Comparison of ENCODE assay signal across 8 cellular contexts in genomic region chr20:32285621-32286334, GRCh38. TPM values are rescaled to one million over a fixed set of nuclear protein-coding genes. Genes with fewer than 3 reads are reported as not detected.
A peak's percentile ranks its signal among the peaks of the same experiment; 100 is the strongest.
DNase-seq lines count a peak whose midpoint lies in the region; ATAC-seq, FAIRE-seq and TF ChIP-seq lines count a peak whose summit lies in the region.

No MANE protein-coding gene starts in this region.

- H3K9ac ChIP-seq in muscle layer of colon (ENCODE audit: low read length), result no peak overlapping the region

- H3K27ac ChIP-seq in adipose tissue (ENCODE audit: low read depth, low read length) (peak overlapping the region; percentile 6), muscle layer of colon (ENCODE audit: low read depth, low read length) (peak overlapping the region; percentile 2), pancreas (peak overlapping the region in 2 of 4 donors; percentile 30 to 35)

- TF ChIP-seq CTCF in pancreas (IDR thresholded peaks at IDR 0.05), result no peak

- H3K27me3 ChIP-seq in muscle layer of colon (ENCODE audit: control insufficient read depth in 1 of 2, insufficient read depth in 2 of 2, low read length in 2 of 2) (no peaks in the 10 kb centered on the region), pancreas (no peaks in the 10 kb centered on the region)

- WGBS in adipose tissue, 3 donors, result 39 to 49% (median 45%) methylated on average over 4 of the region's 4 CpGs
- WGBS in pancreas, 2 donors, result 54 to 61% methylated on average over 4 of the region's 4 CpGs

- DNase-seq in Daoy (ENCODE audit: low read depth) (peak; percentile 6), LoVo (ENCODE audit: low spot score) (peak; percentile 34), T1000 (lab: John Stamatoyannopoulos, UW) (no peak), DMS53 (lab: John Stamatoyannopoulos, UW) (no peak), pancreas (no peak)

- H3K36me3 ChIP-seq in muscle layer of colon (ENCODE audit: insufficient read depth, low read length) (no peaks in the 10 kb centered on the region), pancreas (no peaks in the 10 kb centered on the region)

- peak; percentile 46 for ATAC-seq in GM21360 (IDR thresholded peaks at IDR 0.05; ENCODE audit: unreplicated experiment)
- no peak for ATAC-seq in pancreas

- no peak overlapping the region for H3K4me3 ChIP-seq in muscle layer of colon (ENCODE audit: low read depth in 1 of 2, low read length in 2 of 2)
- H3K4me3 ChIP-seq in pancreas, result no peak overlapping the region

- no peak for FAIRE-seq in pancreas (lab: Jason Lieb, UNC)

- H3K9me3 ChIP-seq in muscle layer of colon (ENCODE audit: low read length) (no peaks in the 10 kb centered on the region), pancreas (no peaks in the 10 kb centered on the region)

- intact Hi-C loops in pancreas (cut with DNase I), result no loop called here

- peaks cover 10% of the 10 kb centered on the region for H3K4me1 ChIP-seq in muscle layer of colon (ENCODE audit: insufficient read depth, low read length)
- H3K4me1 ChIP-seq in pancreas, result peaks cover 51 to 64% (median 57%) of the 10 kb centered on the region in 3 donors

RNA-seq across cellular contexts. Expression of gene KIF3B, which starts 8.3 kb away (rescaled TPM):
- 13.8 and 13.9 TPM in 2 replicates for total RNA-seq in Daoy (2014; rRNA removed; shearing (Covaris generic))
- 10 to 100 TPM; 12.2 to 25.6 (median 15.4) TPM for polyA plus RNA-seq in adipose tissue
- 10 to 100 TPM; 23.7 to 35.4 (median 27.9) TPM for total RNA-seq in pancreas
- polyA plus RNA-seq in pancreas, result 10 to 100 TPM; 11.0 to 19.4 TPM

Comparison
In these comparisons a context has a peak if more than half of its experiments do, and no peak if none do; other contexts are left out.
1. DNase-seq: peak in Daoy (single experiment) and LoVo (single experiment); none in T1000 (single experiment), DMS53 (single experiment) and pancreas (0 of 6).